In genomic region chr17:29760771-29761682, GRCh38 we compare ENCODE assay signal across 8 cellular contexts.
A peak's percentile ranks its signal among the peaks of the same experiment; 100 is the strongest.
DNase-seq lines count a peak whose midpoint lies in the region; ATAC-seq and TF ChIP-seq lines count a peak whose summit lies in the region.

No MANE protein-coding gene starts in this region.

- peaks cover 45% of the 10 kb centered on the region for H3K36me3 Mint-ChIP-seq in activated T-helper 17 cell treated with anti-CD3 and anti-CD28 coated beads, Interleukin-2, amount 50 U/mL, for 72 hours (ENCODE audit: low read depth)
- H3K36me3 Mint-ChIP-seq in natural killer cell = no peaks in the 10 kb centered on the region
- peaks cover 6 to 16% of the 10 kb centered on the region in 2 donors for H3K36me3 Mint-ChIP-seq in stimulated activated naive B cell treated with anti-CD40 and anti-IgM and Interleukin-4, amounts not matched to agents 10 μg/mL and 1 μg/mL and 100 μg/mL, for 72 hours

- intact Hi-C loops in natural killer cell (cut with micrococcal nuclease) = loop anchor here (1.0 to 5.0 kb wide), 3 partner anchors 38 to 144 kb away; no protein-coding TSS in a partner anchor

- peak; percentile 78 for ATAC-seq in GM19351 (IDR thresholded peaks at IDR 0.05; ENCODE audit: unreplicated experiment)
- ATAC-seq in HG03520 (IDR thresholded peaks at IDR 0.05; ENCODE audit: unreplicated experiment) = peak; percentile 78
- peak; percentile 94 for ATAC-seq in activated T-helper 17 cell treated with anti-CD3 and anti-CD28 coated beads, Interleukin-2, amount 50 U/mL, for 72 hours (replicated peaks)
- peak; percentile 85 to 97 (median 90) for ATAC-seq in natural killer cell
- ATAC-seq in stimulated activated naive B cell treated with anti-CD40 and anti-IgM and Interleukin-4, amounts not matched to agents 10 μg/mL and 1 μg/mL and 100 μg/mL, for 72 hours (replicated peaks) = peak; percentile 91 to 94

- TF ChIP-seq CTCF in natural killer cell (IDR thresholded peaks at IDR 0.05) = no peak

- H3K4me3 Mint-ChIP-seq in activated T-helper 17 cell treated with anti-CD3 and anti-CD28 coated beads, Interleukin-2, amount 50 U/mL, for 72 hours = peak overlapping the region; percentile 98
- H3K4me3 Mint-ChIP-seq in natural killer cell = peak overlapping the region; percentile 95
- H3K4me3 Mint-ChIP-seq in stimulated activated naive B cell treated with anti-CD40 and anti-IgM and Interleukin-4, amounts not matched to agents 10 μg/mL and 1 μg/mL and 100 μg/mL, for 72 hours = peak overlapping the region; percentile 90 to 98

- H3K4me1 Mint-ChIP-seq in activated T-helper 17 cell treated with anti-CD3 and anti-CD28 coated beads, Interleukin-2, amount 50 U/mL, for 72 hours = peaks cover 15% of the 10 kb centered on the region
- peaks cover 35 to 39% of the 10 kb centered on the region in 2 donors for H3K4me1 Mint-ChIP-seq in natural killer cell
- H3K4me1 Mint-ChIP-seq in stimulated activated naive B cell treated with anti-CD40 and anti-IgM and Interleukin-4, amounts not matched to agents 10 μg/mL and 1 μg/mL and 100 μg/mL, for 72 hours = peaks cover 12 to 33% of the 10 kb centered on the region in 2 donors

- DNase-seq in Ammon's horn (ENCODE audit: low spot score) (peak; percentile 80), RPMI7951 (ENCODE audit: low read depth) (peak; percentile 86), fibroblast of peridontal ligament (ENCODE audit: extremely low read depth) (peak; percentile 83), natural killer cell (peak; percentile 92)
- DNase-seq in stimulated activated naive B cell treated with anti-CD40 and anti-IgM and Interleukin-4, amounts not matched to agents 10 μg/mL and 1 μg/mL and 100 μg/mL, for 72 hours = peak; percentile 91

- no peaks in the 10 kb centered on the region for H3K9me3 Mint-ChIP-seq in activated T-helper 17 cell treated with anti-CD3 and anti-CD28 coated beads, Interleukin-2, amount 50 U/mL, for 72 hours
- H3K9me3 Mint-ChIP-seq in natural killer cell = no peaks in the 10 kb centered on the region
- no peaks in the 10 kb centered on the region for H3K9me3 Mint-ChIP-seq in stimulated activated naive B cell treated with anti-CD40 and anti-IgM and Interleukin-4, amounts not matched to agents 10 μg/mL and 1 μg/mL and 100 μg/mL, for 72 hours

- no peaks in the 10 kb centered on the region for H3K27me3 Mint-ChIP-seq in activated T-helper 17 cell treated with anti-CD3 and anti-CD28 coated beads, Interleukin-2, amount 50 U/mL, for 72 hours
- no peaks in the 10 kb centered on the region for H3K27me3 Mint-ChIP-seq in natural killer cell (ENCODE audit: low read depth in 2 of 2)
- no peaks in the 10 kb centered on the region for H3K27me3 Mint-ChIP-seq in stimulated activated naive B cell treated with anti-CD40 and anti-IgM and Interleukin-4, amounts not matched to agents 10 μg/mL and 1 μg/mL and 100 μg/mL, for 72 hours

- H3K27ac Mint-ChIP-seq in activated T-helper 17 cell treated with anti-CD3 and anti-CD28 coated beads, Interleukin-2, amount 50 U/mL, for 72 hours = peak overlapping the region; percentile 99
- H3K27ac Mint-ChIP-seq in natural killer cell = peak overlapping the region; percentile 92 to 93
- peak overlapping the region; percentile 98 for H3K27ac Mint-ChIP-seq in stimulated activated naive B cell treated with anti-CD40 and anti-IgM and Interleukin-4, amounts not matched to agents 10 μg/mL and 1 μg/mL and 100 μg/mL, for 72 hours

Comparison
In these comparisons a context has a peak if more than half of its experiments do, and no peak if none do; other contexts are left out.
1. Peak in every context shown above with its lines: DNase-seq and ATAC-seq.